ENCODE assay signal across 22 cellular contexts in genomic region chr6:166228839-166229528, GRCh38.
DNase-seq lines count a peak whose midpoint lies in the region; ATAC-seq, FAIRE-seq and TF ChIP-seq lines count a peak whose summit lies in the region.
"Had no signal": no experiment of that assay in that cellular context is flagged by ENCODE, and none has a peak within 500 bp of the region (broad histone marks: within the 10 kb centered on the region; RNA-seq: fewer than 3 reads in every experiment).

No MANE protein-coding gene starts in this region.

- H3K4me1 ChIP-seq in CD4-positive, alpha-beta memory T cell (ENCODE audit: insufficient read depth, low read length) = peaks cover 7% of the 10 kb centered on the region
- no peaks in the 10 kb centered on the region for H3K4me1 ChIP-seq in pancreas
- H3K4me1 ChIP-seq: SJCRH30 had no signal

- FAIRE-seq in GM18507 (lab: Jason Lieb, UNC) (peak; percentile 5), pancreas (lab: Jason Lieb, UNC) (no peak)

- CTCF ChIA-PET in CD4-positive, alpha-beta memory T cell (lab: Charles Lee; ENCODE audit: partially characterized antibody) = interaction anchor here (1.0 to 1.2 kb wide), 3 partner anchors 9 to 30 kb away, joined by 3 to 4 read pairs (median 4); no protein-coding TSS in a partner anchor

- H3K9me3 ChIP-seq in CD4-positive, alpha-beta memory T cell (ENCODE audit: control insufficient read depth in 1 of 2, low read length in 2 of 2) = no peaks in the 10 kb centered on the region
- H3K9me3 ChIP-seq in KOPT-K1 (ENCODE audit: insufficient read depth, low read length, poor library complexity, severe bottlenecking) (no peaks in the 10 kb centered on the region), pancreas (no peaks in the 10 kb centered on the region)
- H3K9me3 ChIP-seq: SJCRH30 had no signal

- peaks cover 16 to 29% of the 10 kb centered on the region in 2 donors for H3K27me3 Mint-ChIP-seq in CD4-positive, alpha-beta memory T cell

- H3K4me1 Mint-ChIP-seq in CD4-positive, alpha-beta memory T cell = peaks cover 4 to 18% (median 12%) of the 10 kb centered on the region in 4 donors

- H3K4me3 ChIP-seq in CD4-positive, alpha-beta memory T cell (ENCODE audit: low read length in 2 of 2) = no peak overlapping the region
- no peak overlapping the region for H3K4me3 ChIP-seq in pancreas
- H3K4me3 ChIP-seq: SJCRH30 had no signal

- peak overlapping the region in 6 of 8 donors; percentile 6 to 63 (median 40) for H3K4me3 Mint-ChIP-seq in CD4-positive, alpha-beta memory T cell
- H3K4me3 Mint-ChIP-seq: dendritic cell treated with granulocyte-macrophage colony-stimulating factor and Interleukin-4, amounts not matched to agents 40 ng/mL and 50 ng/mL, for 4 days had no signal

- ATAC-seq in pancreas = no peak
- ATAC-seq in GM18861 (IDR thresholded peaks at IDR 0.05; ENCODE audit: unreplicated experiment) = no peak
- ATAC-seq: esophagus mucosa had no signal

- H3K36me3 ChIP-seq in CD4-positive, alpha-beta memory T cell (ENCODE audit: insufficient read depth, low read length) = no peaks in the 10 kb centered on the region
- H3K36me3 ChIP-seq in KOPT-K1 (ENCODE audit: insufficient read depth, low read length) = no peaks in the 10 kb centered on the region
- no peaks in the 10 kb centered on the region for H3K36me3 ChIP-seq in pancreas
- H3K36me3 ChIP-seq: brain microvascular endothelial cell, SJCRH30 had no signal

- TF ChIP-seq CTCF in pancreas (IDR thresholded peaks at IDR 0.05) = no peak

- no peak overlapping the region for H3K27ac ChIP-seq in CD4-positive, alpha-beta memory T cell (ENCODE audit: low read depth, low read length)
- H3K27ac ChIP-seq in KOPT-K1 (ENCODE audit: low read depth, low read length, poor library complexity, severe bottlenecking) (peak overlapping the region; percentile 51), pancreas (no peak overlapping the region)
- H3K27ac ChIP-seq: brain microvascular endothelial cell, SJCRH30 had no signal

- no peak for DNase-seq in CD4-positive, alpha-beta memory T cell
- DNase-seq in GM18507 (ENCODE audit: extremely low spot score, insufficient read length, low read depth) (no peak), islet precursor cell (peak; percentile 86), pancreas (no peak), SW 1271 (lab: John Stamatoyannopoulos, UW) (no peak)
- DNase-seq in activated CD8-positive, alpha-beta memory T cell treated with anti-CD3 and anti-CD28 coated beads, Interleukin-2, amount 50 U/mL, for 48 hours = no peak
- DNase-seq: activated naive CD4-positive, alpha-beta T cell treated with anti-CD3 and anti-CD28 coated beads, Interleukin-2, amount 50 U/mL, for 16 hours; brain microvascular endothelial cell; Calu3; GDM1; IMR-90; NCI-H2081; NCI-H524; OCI-M1; SJCRH30; stimulated activated CD4-positive, alpha-beta T cell treated with anti-CD3 and anti-CD28 coated beads, Interleukin-4, amount 100 ng/mL, for 24 hours; substantia nigra; T-helper 9 cell had no signal

- H3K9me3 Mint-ChIP-seq in CD4-positive, alpha-beta memory T cell = peaks cover 0 to 2% (median 0%) of the 10 kb centered on the region in 8 donors
- H3K9me3 Mint-ChIP-seq: dendritic cell treated with granulocyte-macrophage colony-stimulating factor and Interleukin-4, amounts not matched to agents 40 ng/mL and 50 ng/mL, for 4 days had no signal

- POLR2A ChIA-PET in CD4-positive, alpha-beta memory T cell (lab: Charles Lee; ENCODE audit: partially characterized antibody) = no interaction called here

- WGBS in pancreas, 2 donors = 46 to 47% methylated on average over 16 of the region's 16 CpGs

- intact Hi-C loops in CD4-positive, alpha-beta memory T cell (cut with micrococcal nuclease) = no loop called here
- intact Hi-C loops in pancreas (cut with DNase I) = no loop called here

- no peaks in the 10 kb centered on the region for H3K27me3 ChIP-seq in CD4-positive, alpha-beta memory T cell (ENCODE audit: insufficient read depth, low read length)
- H3K27me3 ChIP-seq in pancreas = no peaks in the 10 kb centered on the region
- H3K27me3 ChIP-seq: brain microvascular endothelial cell had no signal

- no peaks in the 10 kb centered on the region for H3K36me3 Mint-ChIP-seq in CD4-positive, alpha-beta memory T cell

- peak overlapping the region in 2 of 7 donors; percentile 57 to 64 for H3K27ac Mint-ChIP-seq in CD4-positive, alpha-beta memory T cell
- H3K27ac Mint-ChIP-seq: dendritic cell treated with granulocyte-macrophage colony-stimulating factor and Interleukin-4, amounts not matched to agents 40 ng/mL and 50 ng/mL, for 4 days had no signal
